21 cellular contexts compared by ENCODE assay signal in the genomic region with DNA sequence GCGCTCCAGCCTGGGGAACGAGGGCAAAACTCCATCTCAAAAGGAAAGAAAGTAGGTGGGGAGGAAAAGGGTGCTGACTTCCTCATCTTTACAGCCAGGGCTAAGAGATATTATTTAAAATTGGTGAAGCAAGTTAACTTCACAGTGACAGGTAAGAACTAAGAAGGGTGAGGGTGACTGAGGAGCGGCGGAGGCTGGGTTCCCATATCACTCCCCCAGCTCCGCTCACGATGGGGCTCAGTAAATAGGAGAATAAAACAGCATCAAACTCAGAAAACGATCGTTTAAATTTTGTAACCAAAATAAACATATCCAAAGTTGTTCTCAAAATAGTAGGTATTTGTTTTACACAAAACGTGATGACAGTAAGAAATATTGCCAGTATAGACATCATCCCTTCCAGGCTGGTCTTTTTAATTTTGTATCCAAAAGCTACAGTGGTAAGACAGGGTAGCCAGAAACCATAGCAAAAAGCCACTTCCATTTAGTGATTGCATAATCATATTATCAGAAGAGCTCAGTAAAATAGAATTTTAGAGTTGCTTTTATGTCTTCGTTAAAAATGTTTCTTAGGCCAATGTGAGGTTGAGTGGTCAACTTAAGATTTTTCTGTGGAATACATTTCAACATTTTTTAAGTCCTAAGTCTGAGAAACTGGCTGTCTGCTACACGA. TPM values are rescaled to one million over a fixed set of nuclear protein-coding genes. Genes with fewer than 3 reads are reported as not detected.
DNase-seq lines count a peak whose midpoint lies in the region; ATAC-seq, FAIRE-seq and TF ChIP-seq lines count a peak whose summit lies in the region.
"Had no signal": no experiment of that assay in that cellular context is flagged by ENCODE, and none has a peak within 500 bp of the region (broad histone marks: within the 10 kb centered on the region; RNA-seq: fewer than 3 reads in every experiment).

No MANE protein-coding gene starts in this region.

- DNase-seq in HepG2 (ENCODE audit: low spot score) (no peak), right lobe of liver (no peak), esophagus muscularis mucosa (ENCODE audit: extremely low spot score) (no peak), sciatic nerve (ENCODE audit: low spot score) (peak; percentile 31), NCI-H146 treated with DMSO at 0.1 percent for 48 hours (lab: John Stamatoyannopoulos, UW; ENCODE audit: unreplicated experiment) (no peak), GM19240 (ENCODE audit: insufficient read length, low spot score) (no peak), NCI-H748 treated with DMSO at 0.1 percent for 48 hours (lab: John Stamatoyannopoulos, UW) (no peak), AG20443 (ENCODE audit: low spot score) (no peak)
- DNase-seq: CD8-positive, alpha-beta memory T cell; DND-41; HFFc6; KG1; NCI-H1048; NCI-H1436 treated with DMSO at 0.1 percent for 48 hours; NCI-H2081 treated with DMSO at 0.1 percent for 48 hours; NCI-H446 treated with DMSO at 0.1 percent for 48 hours; NCI-H69; Peyer's patch had no signal

- no peak for ATAC-seq in HepG2
- no peak for ATAC-seq in right lobe of liver
- peak; percentile 90 for ATAC-seq in sciatic nerve

- no peak overlapping the region for H3K9ac ChIP-seq in HepG2 (ENCODE audit: insufficient read depth, low read depth, low read length)
- H3K9ac ChIP-seq: BLaER1 treated with 17β-estradiol and CSF1 and Interleukin-3, amounts not matched to agents 10 nM and 100 nM had no signal

- TF ChIP-seq POLR2A in HepG2 (IDR thresholded peaks at IDR 0.05; ENCODE audit: insufficient read depth in 1 of 2, low read depth in 2 of 2, low read length in 2 of 2) (no peak), right lobe of liver (IDR thresholded peaks at IDR 0.05) (no peak), esophagus muscularis mucosa (IDR thresholded peaks at IDR 0.05; ENCODE audit: low read depth) (no peak)

- H4K20me1 ChIP-seq in HepG2 (ENCODE audit: insufficient read depth, low read length) = no peaks in the 10 kb centered on the region
- H4K20me1 ChIP-seq: BLaER1 treated with 17β-estradiol and CSF1 and Interleukin-3, amounts not matched to agents 10 nM and 100 nM had no signal

- no peak for TF ChIP-seq CTCF in HepG2 (CRISPR knock-in tag; IDR thresholded peaks at IDR 0.05)
- TF ChIP-seq CTCF in right lobe of liver (IDR thresholded peaks at IDR 0.05) = no peak
- no peak for TF ChIP-seq CTCF in esophagus muscularis mucosa (IDR thresholded peaks at IDR 0.05)

- H3K79me2 ChIP-seq in HepG2 (ENCODE audit: insufficient read depth, low read length) = no peaks in the 10 kb centered on the region

- no peak for TF ChIP-seq RAD21 in HepG2 (CRISPR knock-in tag; IDR thresholded peaks at IDR 0.05)

- H3K27ac ChIP-seq in HepG2 (ENCODE audit: extremely low read length, insufficient read depth, low read length) (no peak overlapping the region), right lobe of liver (no peak overlapping the region), esophagus muscularis mucosa (replicated peaks in 1 of 4) (peak overlapping the region; percentile 87 to 95 (median 92))
- H3K27ac ChIP-seq: BLaER1 treated with 17β-estradiol and CSF1 and Interleukin-3, amounts not matched to agents 10 nM and 100 nM; Peyer's patch; SJSA1 had no signal

- H2AFZ ChIP-seq in HepG2 (ENCODE audit: low read length) = no peak overlapping the region

- FAIRE-seq in HepG2 (lab: Jason Lieb, UNC) = no peak
- FAIRE-seq: A204.1 had no signal

- WGBS in HepG2 (ENCODE audit: low lambda C conversion rate) = 62% methylated on average over 11 of the region's 11 CpGs
- WGBS in right lobe of liver (ENCODE audit: insufficient coverage, low coverage, low lambda C conversion rate, missing lambda C conversion rate) = 72% methylated on average over 11 of the region's 11 CpGs
- 67% methylated on average over 11 of the region's 11 CpGs for WGBS in esophagus muscularis mucosa

- peaks cover 17% of the 10 kb centered on the region; the same call in 1 of the 2 replicates for H3K4me1 ChIP-seq in HepG2 (ENCODE audit: insufficient read depth, low read length)
- H3K4me1 ChIP-seq in right lobe of liver = no peaks in the 10 kb centered on the region
- H3K4me1 ChIP-seq in esophagus muscularis mucosa = peaks cover 0 to 42% (median 37%) of the 10 kb centered on the region in 4 donors
- H3K4me1 ChIP-seq: Peyer's patch had no signal

- in situ Hi-C loops in HepG2 (cut with HindIII; ENCODE audit: extremely low pct_ligation_motif_present, low pct_unique_long_range_greater_than_20kb) = no loop called here

- H3K9me3 ChIP-seq in HepG2 (ENCODE audit: low read length) (peaks cover 17% of the 10 kb centered on the region), right lobe of liver (no peaks in the 10 kb centered on the region), esophagus muscularis mucosa (peaks cover 0 to 12% (median 6%) of the 10 kb centered on the region in 4 donors)
- H3K9me3 ChIP-seq: Peyer's patch had no signal

- TF ChIP-seq EP300 in HepG2 (IDR thresholded peaks at IDR 0.05; ENCODE audit: low read depth in 2 of 2, low read length in 2 of 2) = no peak
- no peak for TF ChIP-seq EP300 in HepG2 (CRISPR knock-in tag; IDR thresholded peaks at IDR 0.05; ENCODE audit: borderline replicate concordance)
- TF ChIP-seq EP300 in esophagus muscularis mucosa (IDR thresholded peaks at IDR 0.05) = no peak

- CTCF ChIA-PET in HepG2 (lab: Yijun Ruan, JAX; ENCODE audit: low intra/inter-chr PET ratio, low total read pairs) = no interaction called here

- intact Hi-C loops in HepG2 (cut with micrococcal nuclease; ENCODE audit: unreplicated experiment) (no loop called here), right lobe of liver (cut with DNase I) (no loop called here), esophagus muscularis mucosa (cut with DNase I) (no loop called here), sciatic nerve (cut with DNase I) (no loop called here)

- H3K4me2 ChIP-seq in HepG2 (ENCODE audit: low read depth, low read length) = no peak overlapping the region

- peaks cover 1 to 45% of the 10 kb centered on the region in 2 experiments; a peak in 3 of 5 replicates for H3K27me3 ChIP-seq in HepG2 (ENCODE audit: control insufficient read depth in 1 of 2, insufficient read depth in 2 of 2, low read length in 2 of 2)
- H3K27me3 ChIP-seq in right lobe of liver = no peaks in the 10 kb centered on the region
- no peaks in the 10 kb centered on the region for H3K27me3 ChIP-seq in esophagus muscularis mucosa
- H3K27me3 ChIP-seq: Peyer's patch, SJSA1 had no signal

- POLR2A ChIA-PET in HepG2 (lab: Yijun Ruan, JAX) = no interaction called here

- no TSS peak for BruUV-seq in HepG2 (replicated peaks; lab: Mats Ljungman, UMichigan)

- H3K36me3 ChIP-seq in HepG2 (replicated peaks in 1 of 2; ENCODE audit: control insufficient read depth in 1 of 2, insufficient read depth in 2 of 2, low read length in 2 of 2) = no peaks in the 10 kb centered on the region
- H3K36me3 ChIP-seq in right lobe of liver = no peaks in the 10 kb centered on the region
- no peaks in the 10 kb centered on the region for H3K36me3 ChIP-seq in esophagus muscularis mucosa
- H3K36me3 ChIP-seq: Peyer's patch, SJSA1 had no signal

- H3K4me3 ChIP-seq in HepG2 (replicated peaks in 1 of 3; ENCODE audit: insufficient read depth in 1 of 3, low read depth in 2 of 3, low read length in 3 of 3) (no peak overlapping the region), right lobe of liver (no peak overlapping the region), esophagus muscularis mucosa (no peak overlapping the region)
- H3K4me3 ChIP-seq: BLaER1 treated with 17β-estradiol and CSF1 and Interleukin-3, amounts not matched to agents 10 nM and 100 nM; Peyer's patch; SJSA1 had no signal

TF ChIP-seq in HepG2, 621 proteins besides CTCF, POLR2A, EP300 and RAD21:
- TF ChIP-seq CEBPB (IDR thresholded peaks at IDR 0.05; ENCODE audit: borderline replicate concordance, low read depth, low read length) (peak; percentile 40; the same call in 1 of the 2 replicates), PHF20 (CRISPR knock-in tag; IDR thresholded peaks at IDR 0.05) (no peak)
TF ChIP-seq in HepG2: peak in this region for 1.

RNA-seq across cellular contexts. Expression of a gene that starts 26.2 kb away (rescaled TPM):
- 9.2 and 10.0 TPM in 2 replicates for total RNA-seq in HepG2 (2016; rRNA removed; fragmentation: Illumina TruSeq; extraction: Trizol)
- total RNA-seq in HepG2 (2016; cell fraction: cytosol; rRNA removed; fragmentation: Illumina TruSeq; extraction: Trizol; ENCODE audit: low read depth) = 28.7 and 30.2 TPM in 2 replicates
- 7.9 and 11.7 TPM in 2 replicates for total RNA-seq in HepG2 (2016; cell fraction: insoluble cytoplasmic fraction; rRNA removed; fragmentation: Illumina TruSeq; extraction: Trizol)
- total RNA-seq in HepG2 (2016; cell fraction: membrane; rRNA removed; fragmentation: Illumina TruSeq; extraction: Trizol) = 20.0 and 20.9 TPM in 2 replicates
- total RNA-seq in HepG2 (2016; cell fraction: nucleus; rRNA removed; fragmentation: Illumina TruSeq; extraction: Trizol) = 8.5 and 10.4 TPM in 2 replicates
- polyA plus RNA-seq in HepG2 (2011; rRNA removed) = 6.6 and 7.1 TPM in 2 replicates
- 4.2 and 4.4 TPM in 2 replicates for polyA plus RNA-seq in HepG2 (2011; cell fraction: cytosol; rRNA removed)
- polyA plus RNA-seq in HepG2 (2011; cell fraction: nucleus; rRNA removed) = 22.2 and 26.9 TPM in 2 replicates
- 5.3 and 7.8 TPM in 2 replicates for polyA plus RNA-seq in HepG2 (2012)
- polyA plus RNA-seq in HepG2 (2016; cell fraction: cytosol; fragmentation: Illumina TruSeq; extraction: Trizol; ENCODE audit: low read depth) = 5.5 and 7.0 TPM in 2 replicates
- 6.8 and 8.6 TPM in 2 replicates for polyA plus RNA-seq in HepG2 (2016; cell fraction: insoluble cytoplasmic fraction; fragmentation: Illumina TruSeq; extraction: Trizol; ENCODE audit: low read depth)
- polyA plus RNA-seq in HepG2 (2016; cell fraction: membrane; fragmentation: Illumina TruSeq; extraction: Trizol; ENCODE audit: low read depth) = 6.8 and 9.8 TPM in 2 replicates
- 23.5 and 27.1 TPM in 2 replicates for polyA plus RNA-seq in HepG2 (2016; cell fraction: nucleus; fragmentation: Illumina TruSeq; extraction: Trizol; ENCODE audit: insufficient read depth, low read depth)
- polyA minus RNA-seq in HepG2 (2011; rRNA and poly(A)+ RNA removed; ENCODE audit: low replicate concordance) = 15.4 and 123 TPM in 2 replicates
- polyA minus RNA-seq in HepG2 (2011; cell fraction: cytosol; rRNA and poly(A)+ RNA removed) = 7.9 and 8.5 TPM in 2 replicates
- polyA minus RNA-seq in HepG2 (2011; cell fraction: nucleus; rRNA and poly(A)+ RNA removed) = 16.2 and 17.0 TPM in 2 replicates
- 1 to 10 TPM; 4.7 to 9.9 (median 8.6) TPM for total RNA-seq in right lobe of liver
- total RNA-seq in esophagus muscularis mucosa = 100 to 1,000 TPM; 107 to 231 (median 201) TPM
- 35.0 TPM for total RNA-seq in sciatic nerve

Comparison
In these comparisons a context has a peak if more than half of its experiments do, and no peak if none do; other contexts are left out.
1. H3K27ac ChIP-seq: peak in esophagus muscularis mucosa (4 of 4); none in HepG2 (single experiment) and right lobe of liver (0 of 3).